ENCODE assay signal across 12 cellular contexts in genomic region chr2:218393750-218394290, GRCh38. TPM values are rescaled to one million over a fixed set of nuclear protein-coding genes. Genes with fewer than 3 reads are reported as not detected.
A peak's percentile ranks its signal among the peaks of the same experiment; 100 is the strongest.
DNase-seq lines count a peak whose midpoint lies in the region; ATAC-seq and TF ChIP-seq lines count a peak whose summit lies in the region.
"Had no signal": no experiment of that assay in that cellular context is flagged by ENCODE, and none has a peak within 500 bp of the region (broad histone marks: within the 10 kb centered on the region; RNA-seq: fewer than 3 reads in every experiment).

No MANE protein-coding gene starts in this region.

- H3K36me3 Mint-ChIP-seq in activated CD4-positive, alpha-beta T cell treated with anti-CD3 and anti-CD28 coated beads, Interleukin-2, amount 10 ng/mL, durations not matched to agents 7 days and 5 days (ENCODE audit: low read depth), result peaks cover 10% of the 10 kb centered on the region
- H3K36me3 Mint-ChIP-seq in nephron (ENCODE audit: low read depth), result no peaks in the 10 kb centered on the region
- H3K36me3 Mint-ChIP-seq: memory B cell had no signal

- no peak for DNase-seq in activated CD4-positive, alpha-beta T cell treated with anti-CD3 and anti-CD28 coated beads, Interleukin-2, amount 10 ng/mL, durations not matched to agents 7 days and 5 days
- DNase-seq in activated CD4-positive, alpha-beta T cell treated with anti-CD3 and anti-CD28 coated beads, Interleukin-2, amount 50 U/mL, for 48 hours, result no peak
- peak in 74 of 76 experiments; percentile 27 to 89 (median 72) for DNase-seq in HUDEP-2 (lab: John Stamatoyannopoulos, UW; ENCODE audit: unreplicated experiment in 76 of 76)
- DNase-seq in UCSD-AML1 (lab: John Stamatoyannopoulos, UW; ENCODE audit: unreplicated experiment), result peak; percentile 51
- no peak for DNase-seq in H4 (ENCODE audit: low spot score)
- DNase-seq: PC-3, tibial artery had no signal

- ATAC-seq in GM18502 (IDR thresholded peaks at IDR 0.05; ENCODE audit: poor library complexity, unreplicated experiment) (no peak), GM21528 (IDR thresholded peaks at IDR 0.05; ENCODE audit: low FRiP score, unreplicated experiment) (no peak)
- ATAC-seq: PC-3 had no signal

- no peak for TF ChIP-seq CTCF in nephron (IDR thresholded peaks at IDR 0.05; ENCODE audit: unreplicated experiment in 3 of 3)

- CTCF ChIA-PET in activated CD4-positive, alpha-beta T cell treated with anti-CD3 and anti-CD28 coated beads, Interleukin-2, amount 10 ng/mL, durations not matched to agents 7 days and 5 days (lab: Charles Lee), result interaction anchor here (0.8 to 5.3 kb wide), 11 partner anchors 8 to 103 kb away, joined by 3 to 39 read pairs (median 3); partner anchors contain the start of gene TMBIM1

- no peaks in the 10 kb centered on the region for H3K27me3 Mint-ChIP-seq in activated CD4-positive, alpha-beta T cell treated with anti-CD3 and anti-CD28 coated beads, Interleukin-2, amount 10 ng/mL, durations not matched to agents 7 days and 5 days
- H3K27me3 Mint-ChIP-seq in nephron (ENCODE audit: low read depth), result peaks cover 22% of the 10 kb centered on the region
- H3K27me3 Mint-ChIP-seq: memory B cell had no signal

- H3K4me1 Mint-ChIP-seq in activated CD4-positive, alpha-beta T cell treated with anti-CD3 and anti-CD28 coated beads, Interleukin-2, amount 10 ng/mL, durations not matched to agents 7 days and 5 days, result peaks cover 34% of the 10 kb centered on the region
- peaks cover 23% of the 10 kb centered on the region for H3K4me1 Mint-ChIP-seq in nephron

- H3K27ac Mint-ChIP-seq in activated CD4-positive, alpha-beta T cell treated with anti-CD3 and anti-CD28 coated beads, Interleukin-2, amount 10 ng/mL, durations not matched to agents 7 days and 5 days, result peak overlapping the region; percentile 36
- peak overlapping the region in 2 of 3 experiments; percentile 33 to 44 for H3K27ac Mint-ChIP-seq in nephron
- H3K27ac Mint-ChIP-seq: memory B cell had no signal

- no peak overlapping the region for H3K4me3 Mint-ChIP-seq in activated CD4-positive, alpha-beta T cell treated with anti-CD3 and anti-CD28 coated beads, Interleukin-2, amount 10 ng/mL, durations not matched to agents 7 days and 5 days
- peak overlapping the region in 2 of 3 experiments; percentile 19 to 34 for H3K4me3 Mint-ChIP-seq in nephron
- H3K4me3 Mint-ChIP-seq: memory B cell had no signal

- POLR2A ChIA-PET in activated CD4-positive, alpha-beta T cell treated with anti-CD3 and anti-CD28 coated beads, Interleukin-2, amount 10 ng/mL, durations not matched to agents 7 days and 5 days (lab: Charles Lee), result no interaction called here

- no peaks in the 10 kb centered on the region for H3K9me3 Mint-ChIP-seq in activated CD4-positive, alpha-beta T cell treated with anti-CD3 and anti-CD28 coated beads, Interleukin-2, amount 10 ng/mL, durations not matched to agents 7 days and 5 days
- no peaks in the 10 kb centered on the region for H3K9me3 Mint-ChIP-seq in nephron
- H3K9me3 Mint-ChIP-seq: memory B cell had no signal

RNA-seq across cellular contexts. Expression of gene CTDSP1, which starts 5.8 kb away (rescaled TPM):
- total RNA-seq in activated CD4-positive, alpha-beta T cell treated with anti-CD3 and anti-CD28 coated beads, Interleukin-2, amount 10 ng/mL, durations not matched to agents 7 days and 5 days, result 100 to 1,000 TPM; 186 to 208 TPM
- 19.7 and 34.1 TPM in 2 replicates for total RNA-seq in H4 (2014; rRNA removed; shearing (Covaris generic))

RNA-seq across cellular contexts. Expression of gene SLC11A1, which starts 11.7 kb away (rescaled TPM):
- total RNA-seq in activated CD4-positive, alpha-beta T cell treated with anti-CD3 and anti-CD28 coated beads, Interleukin-2, amount 10 ng/mL, durations not matched to agents 7 days and 5 days, result under 1 TPM; 0.17 TPM
- total RNA-seq in H4 (2014; rRNA removed; shearing (Covaris generic)), result 0.04 and 0.10 TPM in 2 replicates

RNA-seq across cellular contexts. Expression of gene VIL1, which starts 25.1 kb away (rescaled TPM):
- total RNA-seq in activated CD4-positive, alpha-beta T cell treated with anti-CD3 and anti-CD28 coated beads, Interleukin-2, amount 10 ng/mL, durations not matched to agents 7 days and 5 days, result under 1 TPM in 1 of 2 experiments, not detected in 1; 0.17 TPM
- not detected in 2 replicates for total RNA-seq in H4 (2014; rRNA removed; shearing (Covaris generic))
- total RNA-seq: A673 had no signal

RNA-seq across cellular contexts. Expression of gene CATIP, which starts 37.2 kb away (rescaled TPM):
- total RNA-seq in activated CD4-positive, alpha-beta T cell treated with anti-CD3 and anti-CD28 coated beads, Interleukin-2, amount 10 ng/mL, durations not matched to agents 7 days and 5 days, result not detected
- total RNA-seq in H4 (2014; rRNA removed; shearing (Covaris generic)), result not detected in 2 replicates
- total RNA-seq: A673, PC-3 had no signal

Comparison
In these comparisons a context has a peak if more than half of its experiments do, and no peak if none do; other contexts are left out.
1. DNase-seq: peak in HUDEP-2 (74 of 76) and UCSD-AML1 (single experiment); none in activated CD4-positive, alpha-beta T cell treated with anti-CD3 and anti-CD28 coated beads, Interleukin-2, amount 10 ng/mL, durations not matched to agents 7 days and 5 days (single experiment), activated CD4-positive, alpha-beta T cell treated with anti-CD3 and anti-CD28 coated beads, Interleukin-2, amount 50 U/mL, for 48 hours (0 of 2) and H4 (single experiment).